Comparison of ENCODE assay signal across 9 cellular contexts in genomic region chr2:177282101-177282573, GRCh38. TPM values are rescaled to one million over a fixed set of nuclear protein-coding genes. Genes with fewer than 3 reads are reported as not detected.
A peak's percentile ranks its signal among the peaks of the same experiment; 100 is the strongest.
DNase-seq lines count a peak whose midpoint lies in the region; ATAC-seq and TF ChIP-seq lines count a peak whose summit lies in the region.
"Had no signal": no experiment of that assay in that cellular context is flagged by ENCODE, and none has a peak within 500 bp of the region (broad histone marks: within the 10 kb centered on the region; RNA-seq: fewer than 3 reads in every experiment).

No MANE protein-coding gene starts in this region.

- peaks cover 12% of the 10 kb centered on the region for H3K36me3 Mint-ChIP-seq in activated CD8-positive, alpha-beta memory T cell treated with anti-CD3 and anti-CD28 coated beads, Interleukin-2, amount 10 ng/mL, durations not matched to agents 7 days and 5 days
- no peaks in the 10 kb centered on the region for H3K36me3 Mint-ChIP-seq in type B pancreatic cell
- H3K36me3 Mint-ChIP-seq in immature natural killer cell = peaks cover 0 to 8% (median 3%) of the 10 kb centered on the region in 3 donors

- peak; percentile 30 for ATAC-seq in activated CD8-positive, alpha-beta memory T cell treated with anti-CD3 and anti-CD28 coated beads, Interleukin-2, amount 10 ng/mL, durations not matched to agents 7 days and 5 days

- no peak overlapping the region for H3K4me3 Mint-ChIP-seq in activated CD8-positive, alpha-beta memory T cell treated with anti-CD3 and anti-CD28 coated beads, Interleukin-2, amount 10 ng/mL, durations not matched to agents 7 days and 5 days
- H3K4me3 Mint-ChIP-seq in type B pancreatic cell = no peak overlapping the region
- H3K4me3 Mint-ChIP-seq in immature natural killer cell = no peak overlapping the region

- no peak overlapping the region for H3K4me3 ChIP-seq in colonic mucosa

- TF ChIP-seq CTCF in type B pancreatic cell (conservative IDR thresholded peaks at IDR 0.05) (no peak), colonic mucosa (IDR thresholded peaks at IDR 0.05) (no peak)

- H3K36me3 ChIP-seq in colonic mucosa = no peaks in the 10 kb centered on the region

- no peak overlapping the region for H3K27ac Mint-ChIP-seq in activated CD8-positive, alpha-beta memory T cell treated with anti-CD3 and anti-CD28 coated beads, Interleukin-2, amount 10 ng/mL, durations not matched to agents 7 days and 5 days
- H3K27ac Mint-ChIP-seq in type B pancreatic cell (peak overlapping the region; percentile 25), immature natural killer cell (no peak overlapping the region)

- intact Hi-C loops in colonic mucosa (cut with DNase I) = no loop called here

- no peaks in the 10 kb centered on the region for H3K9me3 ChIP-seq in colonic mucosa

- no peaks in the 10 kb centered on the region for H3K27me3 Mint-ChIP-seq in activated CD8-positive, alpha-beta memory T cell treated with anti-CD3 and anti-CD28 coated beads, Interleukin-2, amount 10 ng/mL, durations not matched to agents 7 days and 5 days
- H3K27me3 Mint-ChIP-seq in type B pancreatic cell = no peaks in the 10 kb centered on the region
- peaks cover 0 to 3% (median 2%) of the 10 kb centered on the region in 3 donors for H3K27me3 Mint-ChIP-seq in immature natural killer cell (ENCODE audit: low read depth in 3 of 3)

- no peak for TF ChIP-seq POLR2A in erythroblast (IDR thresholded peaks at IDR 0.05; ENCODE audit: low read length)

- CTCF ChIA-PET in activated CD8-positive, alpha-beta memory T cell treated with anti-CD3 and anti-CD28 coated beads, Interleukin-2, amount 10 ng/mL, durations not matched to agents 7 days and 5 days (lab: Charles Lee) = interaction anchor here (0.7 to 18.6 kb wide), 5 partner anchors 14 to 117 kb away, joined by 3 to 314 read pairs (median 5); partner anchors contain the start of gene NFE2L2

- no peak overlapping the region for H3K27ac ChIP-seq in colonic mucosa

- H3K4me1 Mint-ChIP-seq in activated CD8-positive, alpha-beta memory T cell treated with anti-CD3 and anti-CD28 coated beads, Interleukin-2, amount 10 ng/mL, durations not matched to agents 7 days and 5 days = peaks cover 39% of the 10 kb centered on the region
- peaks cover 21% of the 10 kb centered on the region for H3K4me1 Mint-ChIP-seq in type B pancreatic cell (ENCODE audit: unreplicated experiment)
- H3K4me1 Mint-ChIP-seq in immature natural killer cell = peaks cover 15 to 19% of the 10 kb centered on the region in 2 donors

- H3K27me3 ChIP-seq in colonic mucosa = no peaks in the 10 kb centered on the region

- no peaks in the 10 kb centered on the region for H3K9me3 Mint-ChIP-seq in activated CD8-positive, alpha-beta memory T cell treated with anti-CD3 and anti-CD28 coated beads, Interleukin-2, amount 10 ng/mL, durations not matched to agents 7 days and 5 days (ENCODE audit: low read depth)
- H3K9me3 Mint-ChIP-seq in type B pancreatic cell = no peaks in the 10 kb centered on the region
- H3K9me3 Mint-ChIP-seq in immature natural killer cell = no peaks in the 10 kb centered on the region

- DNase-seq in activated CD8-positive, alpha-beta memory T cell treated with anti-CD3 and anti-CD28 coated beads, Interleukin-2, amount 10 ng/mL, durations not matched to agents 7 days and 5 days = no peak
- no peak for DNase-seq in activated CD8-positive, alpha-beta memory T cell treated with anti-CD3 and anti-CD28 coated beads for 24 hours
- peak; percentile 50 for DNase-seq in NCI-H2107 (lab: John Stamatoyannopoulos, UW)
- peak; percentile 58 for DNase-seq in fibroblast of peridontal ligament (ENCODE audit: extremely low read depth)
- DNase-seq in type B pancreatic cell (ENCODE audit: extremely low spot score, unreplicated experiment) = no peak
- no peak for DNase-seq in erythroblast (lab: John Stamatoyannopoulos, UW)
- no peak for DNase-seq in immature natural killer cell
- DNase-seq in colonic mucosa = no peak
- DNase-seq: NCI-H2081 treated with DMSO at 0.1 percent for 48 hours had no signal

- H3K9ac ChIP-seq in colonic mucosa (ENCODE audit: low read depth in 2 of 2, low read length in 2 of 2) = no peak overlapping the region

- no peaks in the 10 kb centered on the region for H3K4me1 ChIP-seq in colonic mucosa

RNA-seq across cellular contexts. Expression of gene NFE2L2, which starts 17.6 kb away (rescaled TPM):
- 10 to 100 TPM; 56.5 to 58.9 TPM for total RNA-seq in activated CD8-positive, alpha-beta memory T cell treated with anti-CD3 and anti-CD28 coated beads, Interleukin-2, amount 10 ng/mL, durations not matched to agents 7 days and 5 days
- total RNA-seq in type B pancreatic cell (ENCODE audit: low replicate concordance) = 74.7 and 95.0 TPM in 2 replicates
- 10 to 100 TPM; 36.9 to 50.2 (median 41.2) TPM for polyA plus RNA-seq in immature natural killer cell
- 10 to 100 TPM; 81.5 to 87.6 TPM for total RNA-seq in colonic mucosa

Comparison
In these comparisons a context has a peak if more than half of its experiments do, and no peak if none do; other contexts are left out.
1. DNase-seq: peak in NCI-H2107 (single experiment) and fibroblast of peridontal ligament (single experiment); none in activated CD8-positive, alpha-beta memory T cell treated with anti-CD3 and anti-CD28 coated beads, Interleukin-2, amount 10 ng/mL, durations not matched to agents 7 days and 5 days (single experiment), activated CD8-positive, alpha-beta memory T cell treated with anti-CD3 and anti-CD28 coated beads for 24 hours (single experiment), type B pancreatic cell (single experiment), erythroblast (0 of 2), immature natural killer cell (0 of 3) and colonic mucosa (single experiment).